ENCODE assay signal across 1 cellular context in the genomic region with DNA sequence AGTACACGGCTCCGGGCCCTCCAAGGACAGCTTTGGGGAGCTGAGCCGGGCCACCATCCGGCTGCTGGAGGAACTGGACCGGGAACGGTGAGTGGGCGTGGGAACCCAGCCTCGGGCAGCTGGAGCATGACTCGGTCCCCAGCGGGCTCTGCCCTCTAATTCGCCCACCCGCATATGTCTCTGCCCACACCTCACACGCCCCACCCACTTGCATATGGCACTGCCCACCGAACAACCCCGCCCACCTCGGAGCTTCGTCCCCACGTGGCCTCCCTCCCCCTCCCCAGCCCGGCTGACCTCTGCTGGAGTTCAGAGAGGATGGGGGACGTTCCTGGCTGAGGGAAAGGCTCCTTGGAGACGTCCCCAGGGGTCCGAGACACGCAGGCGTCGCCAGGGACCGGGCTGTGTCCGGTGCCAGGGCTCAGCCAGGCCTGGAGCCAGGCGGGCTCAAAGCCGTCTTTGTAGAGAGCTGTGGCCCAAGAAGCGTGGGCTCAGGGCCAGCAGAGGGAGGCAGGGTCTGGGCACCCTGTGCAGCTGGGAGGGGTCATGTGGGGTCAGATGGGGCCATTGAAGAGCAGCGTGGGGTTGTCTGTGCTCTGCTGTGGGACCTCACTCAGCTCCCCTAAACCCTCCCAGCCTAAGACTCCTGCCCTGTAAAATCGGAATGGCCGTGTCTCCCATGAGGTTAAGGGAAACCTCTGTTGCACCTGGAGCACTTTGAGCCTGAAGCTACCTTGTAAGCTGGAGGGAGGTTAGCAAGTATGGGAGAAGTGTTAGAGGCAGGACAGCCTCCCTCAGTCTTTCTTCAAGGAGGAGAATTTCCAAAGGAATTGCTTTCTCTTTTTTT.
TF ChIP-seq lines count a peak whose summit lies in the region.

No MANE protein-coding gene starts in this region.

TF ChIP-seq in SK-N-SH, 30 proteins besides CTCF, POLR2A, EP300 and RAD21:
- TF ChIP-seq, protein P1, sequence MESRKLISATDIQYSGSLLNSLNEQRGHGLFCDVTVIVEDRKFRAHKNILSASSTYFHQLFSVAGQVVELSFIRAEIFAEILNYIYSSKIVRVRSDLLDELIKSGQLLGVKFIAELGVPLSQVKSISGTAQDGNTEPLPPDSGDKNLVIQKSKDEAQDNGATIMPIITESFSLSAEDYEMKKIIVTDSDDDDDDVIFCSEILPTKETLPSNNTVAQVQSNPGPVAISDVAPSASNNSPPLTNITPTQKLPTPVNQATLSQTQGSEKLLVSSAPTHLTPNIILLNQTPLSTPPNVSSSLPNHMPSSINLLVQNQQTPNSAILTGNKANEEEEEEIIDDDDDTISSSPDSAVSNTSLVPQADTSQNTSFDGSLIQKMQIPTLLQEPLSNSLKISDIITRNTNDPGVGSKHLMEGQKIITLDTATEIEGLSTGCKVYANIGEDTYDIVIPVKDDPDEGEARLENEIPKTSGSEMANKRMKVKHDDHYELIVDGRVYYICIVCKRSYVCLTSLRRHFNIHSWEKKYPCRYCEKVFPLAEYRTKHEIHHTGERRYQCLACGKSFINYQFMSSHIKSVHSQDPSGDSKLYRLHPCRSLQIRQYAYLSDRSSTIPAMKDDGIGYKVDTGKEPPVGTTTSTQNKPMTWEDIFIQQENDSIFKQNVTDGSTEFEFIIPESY (IDR thresholded peaks at IDR 0.05; ENCODE audit: borderline replicate concordance, low read depth): no peak
- TF ChIP-seq MEF2A (IDR thresholded peaks at IDR 0.05; ENCODE audit: borderline replicate concordance, low read depth) (no peak), EZH2phosphoT487 (IDR thresholded peaks at IDR 0.05; ENCODE audit: borderline replicate concordance, low read depth) (no peak), ELF1 (IDR thresholded peaks at IDR 0.05) (no peak)
TF ChIP-seq in SK-N-SH: peak in this region for 0.
